In the genomic region with DNA sequence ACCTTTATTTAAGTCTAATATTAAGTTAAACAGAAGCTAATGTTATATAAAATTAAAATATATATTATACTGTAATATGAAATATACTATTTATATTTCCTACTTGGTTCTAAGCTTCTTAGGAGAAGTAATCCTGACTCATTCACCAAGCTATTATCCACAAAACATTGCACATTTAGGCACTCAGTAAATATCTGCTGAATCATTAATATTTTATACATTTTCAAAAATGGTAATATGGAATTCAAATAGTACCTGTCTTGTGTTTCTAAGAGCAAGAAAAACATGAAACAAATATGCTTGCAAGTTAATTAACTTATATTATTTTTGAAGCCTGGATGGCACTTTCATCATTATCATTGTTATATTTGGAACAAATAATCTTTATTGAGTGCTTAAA, we compare ENCODE assay signal across 28 cellular contexts.
"Had no signal": no experiment of that assay in that cellular context is flagged by ENCODE, and none has a peak within 500 bp of the region (broad histone marks: within the 10 kb centered on the region; RNA-seq: fewer than 3 reads in every experiment).

No MANE protein-coding gene starts in this region.

- H3K27ac ChIP-seq: colonic mucosa, coronary artery, dorsolateral prefrontal cortex, epithelial cell of prostate, esophagus muscularis mucosa, esophagus squamous epithelium, foreskin keratinocyte, gastrocnemius medialis, gastroesophageal sphincter, heart left ventricle, heart right ventricle, hepatocyte had no signal

- H2AFZ ChIP-seq: hepatocyte had no signal

- DNase-seq: colonic mucosa; cortex of kidney; dermis blood vessel endothelial cell; dorsolateral prefrontal cortex; effector CD4-positive, alpha-beta T cell; effector CD8-positive, alpha-beta T cell; effector memory CD4-positive, alpha-beta T cell; effector memory CD8-positive, alpha-beta T cell; endodermal cell; erythroblast; esophagus squamous epithelium; foreskin fibroblast; foreskin keratinocyte; foreskin melanocyte; gastrocnemius medialis; glutamatergic neuron; head of caudate nucleus; heart left ventricle; heart right ventricle had no signal

- H3K9me3 ChIP-seq: colonic mucosa, esophagus muscularis mucosa, esophagus squamous epithelium, gastrocnemius medialis, gastroesophageal sphincter, heart left ventricle had no signal

- H3K36me3 ChIP-seq: colonic mucosa, esophagus muscularis mucosa, esophagus squamous epithelium, gastrocnemius medialis, gastroesophageal sphincter, heart left ventricle, heart right ventricle had no signal

- H3K4me1 ChIP-seq: colonic mucosa, esophagus muscularis mucosa, esophagus squamous epithelium, foreskin keratinocyte, gastrocnemius medialis, gastroesophageal sphincter, heart left ventricle, heart right ventricle had no signal

- FAIRE-seq: colon, endothelial cell of umbilical vein, frontal cortex had no signal

- H3K79me2 ChIP-seq: hepatocyte had no signal

- H3K4me3 ChIP-seq: colonic mucosa, coronary artery, dorsolateral prefrontal cortex, esophagus muscularis mucosa, esophagus squamous epithelium, gastrocnemius medialis, gastroesophageal sphincter, heart left ventricle, heart right ventricle, hepatocyte had no signal

- H3K27me3 ChIP-seq: colonic mucosa, dorsolateral prefrontal cortex, esophagus muscularis mucosa, esophagus squamous epithelium, foreskin keratinocyte, gastrocnemius medialis, gastroesophageal sphincter, heart left ventricle, heart right ventricle, hepatocyte had no signal

- H3K4me2 ChIP-seq: hepatocyte had no signal

- ATAC-seq: effector memory CD8-positive, alpha-beta T cell; esophagus mucosa; foreskin keratinocyte; gastrocnemius medialis; gastroesophageal sphincter; heart left ventricle; heart right ventricle had no signal
